Comparison of ENCODE assay signal across 7 cellular contexts in the genomic region with DNA sequence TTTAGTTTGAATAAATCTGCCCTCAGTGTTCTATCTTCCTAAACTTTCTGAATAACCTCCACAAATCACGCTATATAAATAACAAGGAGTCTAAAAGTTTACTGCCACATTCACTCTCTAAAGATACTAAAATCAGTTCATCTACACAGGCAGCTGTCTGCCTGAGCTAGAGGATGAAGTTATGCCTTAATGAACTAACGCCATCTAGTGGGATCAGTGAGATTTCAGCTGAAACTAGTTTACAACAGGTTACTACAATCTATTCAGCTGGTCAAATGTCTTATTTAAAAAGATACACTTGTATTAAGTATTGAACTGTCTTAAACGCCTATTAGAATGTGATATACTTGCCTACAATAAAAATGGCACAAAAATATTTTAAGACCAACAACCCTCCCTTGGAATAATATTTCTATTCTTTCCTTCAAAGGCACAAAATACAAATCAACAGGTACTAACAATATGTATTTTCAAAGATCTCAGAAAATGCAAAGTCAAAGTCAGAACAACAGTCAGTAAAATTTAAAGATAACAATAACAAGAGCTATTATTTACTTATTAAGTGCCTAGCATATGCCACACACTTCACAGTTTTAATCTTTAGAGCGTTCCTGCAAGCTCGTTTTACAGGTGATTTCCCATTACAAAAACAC.
A peak's percentile ranks its signal among the peaks of the same experiment; 100 is the strongest.
DNase-seq lines count a peak whose midpoint lies in the region; ATAC-seq and TF ChIP-seq lines count a peak whose summit lies in the region.

No MANE protein-coding gene starts in this region.

- H3K4me3 Mint-ChIP-seq in WTC11, result no peak overlapping the region

- DNase-seq in Daoy (ENCODE audit: low read depth) (peak; percentile 47), HFF-Myc (ENCODE audit: extremely low read depth, low read depth) (peak; percentile 73), NCI-H2227 treated with DMSO at 0.1 percent for 48 hours (lab: John Stamatoyannopoulos, UW) (peak; percentile 73), WTC11 (ENCODE audit: low spot score) (no peak), glomerular visceral epithelial cell (ENCODE audit: extremely low spot score) (peak; percentile 62), pons (ENCODE audit: low spot score) (peak; percentile 89)

- POLR2A ChIA-PET in WTC11 (lab: Charles Lee), result interaction anchor here (1.0 to 2.1 kb wide), 3 partner anchors 41 to 89 kb away, joined by 3 to 9 read pairs (median 9); partner anchors contain the start of genes LARGE2 and PEX16

- H3K4me1 Mint-ChIP-seq in WTC11, result peaks cover 52% of the 10 kb centered on the region

- peak; percentile 74 for ATAC-seq in WTC11
- ATAC-seq in GM18870 (IDR thresholded peaks at IDR 0.05; ENCODE audit: unreplicated experiment), result no peak

- CTCF ChIA-PET in WTC11 (lab: Charles Lee), result interaction anchor here (0.6 to 2.7 kb wide), 55 partner anchors 12 to 233 kb away, joined by 3 to 156 read pairs (median 5); partner anchors contain the start of genes CRY2, LARGE2, PEX16 and SLC35C1

- H3K36me3 Mint-ChIP-seq in WTC11, result no peaks in the 10 kb centered on the region

- no peaks in the 10 kb centered on the region for H3K9me3 Mint-ChIP-seq in WTC11

- H3K4me3 ChIP-seq in HFF-Myc (replicated peaks; ENCODE audit: low read depth, low read length), result no peak overlapping the region

- H3K27ac Mint-ChIP-seq in WTC11, result peak overlapping the region; percentile 58

- TF ChIP-seq CTCF in HFF-Myc (IDR thresholded peaks at IDR 0.05; ENCODE audit: low read depth, low read length, missing control alignments) (peak; percentile 69), WTC11 (IDR thresholded peaks at IDR 0.05) (peak; percentile 61)

- H3K27me3 Mint-ChIP-seq in WTC11 (ENCODE audit: low read depth), result no peaks in the 10 kb centered on the region

TF ChIP-seq in WTC11, 78 proteins besides CTCF, POLR2A, EP300 and RAD21:
- no peak for TF ChIP-seq RORB (CRISPR knock-in tag; IDR thresholded peaks at IDR 0.05)
- TF ChIP-seq, protein P1, sequence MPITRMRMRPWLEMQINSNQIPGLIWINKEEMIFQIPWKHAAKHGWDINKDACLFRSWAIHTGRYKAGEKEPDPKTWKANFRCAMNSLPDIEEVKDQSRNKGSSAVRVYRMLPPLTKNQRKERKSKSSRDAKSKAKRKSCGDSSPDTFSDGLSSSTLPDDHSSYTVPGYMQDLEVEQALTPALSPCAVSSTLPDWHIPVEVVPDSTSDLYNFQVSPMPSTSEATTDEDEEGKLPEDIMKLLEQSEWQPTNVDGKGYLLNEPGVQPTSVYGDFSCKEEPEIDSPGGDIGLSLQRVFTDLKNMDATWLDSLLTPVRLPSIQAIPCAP (CRISPR knock-in tag; IDR thresholded peaks at IDR 0.05), result no peak
- no peak for TF ChIP-seq RELA (CRISPR knock-in tag; IDR thresholded peaks at IDR 0.05; ENCODE audit: borderline replicate concordance)
- TF ChIP-seq CREM (CRISPR knock-in tag; IDR thresholded peaks at IDR 0.05), result no peak
- no peak for TF ChIP-seq HMGXB4 (CRISPR knock-in tag; IDR thresholded peaks at IDR 0.05)
